ENCODE assay signal across 1 cellular context in the genomic region with DNA sequence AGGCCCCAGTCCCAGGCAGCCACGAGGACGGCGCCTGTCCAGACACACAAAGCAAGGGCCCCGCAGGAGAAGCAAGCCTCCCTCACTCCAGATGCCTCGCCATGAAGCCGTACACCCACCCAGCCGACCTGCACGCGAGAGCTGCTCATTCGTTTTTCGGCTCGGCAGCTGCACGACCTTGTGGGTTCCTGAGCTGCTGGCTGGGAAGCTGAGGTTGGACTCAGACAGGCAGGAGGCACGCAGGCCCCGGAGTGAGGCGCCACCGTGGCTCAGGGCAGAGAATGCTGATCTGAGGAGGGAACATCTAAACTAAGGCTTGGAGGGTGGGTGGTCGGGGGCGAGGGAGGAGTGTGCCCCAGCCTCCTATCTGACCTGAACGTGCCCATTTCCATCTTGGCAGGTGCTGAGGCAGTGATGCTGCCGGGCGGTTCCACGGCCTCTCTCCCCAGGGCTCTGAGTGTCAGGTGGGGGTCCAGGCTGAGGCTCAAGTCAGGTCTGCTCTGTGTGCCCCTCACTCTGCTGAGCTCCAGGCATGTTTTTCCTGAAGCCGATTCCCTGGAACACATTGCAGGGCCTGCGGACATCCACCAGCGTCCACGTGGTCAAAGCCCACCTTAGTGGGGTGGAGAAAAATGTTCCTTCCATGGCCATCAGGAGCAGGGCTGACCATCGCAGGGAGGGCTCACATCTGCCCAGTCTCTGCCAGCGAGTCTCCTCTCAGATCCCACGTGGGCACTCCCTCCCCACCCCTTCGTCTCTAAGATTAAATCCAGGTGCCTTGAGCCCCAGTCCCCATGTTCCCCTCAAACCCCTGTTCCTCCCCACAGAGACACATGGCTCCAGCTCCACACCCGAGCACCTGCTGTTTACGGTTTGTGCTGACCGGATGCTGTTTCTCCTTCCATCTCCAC.
TF ChIP-seq lines count a peak whose summit lies in the region.

No MANE protein-coding gene starts in this region.

TF ChIP-seq in H1, 55 proteins besides CTCF, POLR2A, EP300 and RAD21:
- TF ChIP-seq, protein P1, sequence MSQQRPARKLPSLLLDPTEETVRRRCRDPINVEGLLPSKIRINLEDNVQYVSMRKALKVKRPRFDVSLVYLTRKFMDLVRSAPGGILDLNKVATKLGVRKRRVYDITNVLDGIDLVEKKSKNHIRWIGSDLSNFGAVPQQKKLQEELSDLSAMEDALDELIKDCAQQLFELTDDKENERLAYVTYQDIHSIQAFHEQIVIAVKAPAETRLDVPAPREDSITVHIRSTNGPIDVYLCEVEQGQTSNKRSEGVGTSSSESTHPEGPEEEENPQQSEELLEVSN (IDR thresholded peaks at IDR 0.05): no peak
- TF ChIP-seq NANOG (IDR thresholded peaks at IDR 0.05; ENCODE audit: insufficient read depth, low read depth, low read length, poor library complexity, severe bottlenecking): no peak
TF ChIP-seq in H1: peak in this region for 0.
